Comparison of ENCODE assay signal across 7 cellular contexts in genomic region chr9:35665471-35665818, GRCh38. TPM values are rescaled to one million over a fixed set of nuclear protein-coding genes. Genes with fewer than 3 reads are reported as not detected.
A peak's percentile ranks its signal among the peaks of the same experiment; 100 is the strongest.
DNase-seq lines count a peak whose midpoint lies in the region; ATAC-seq and TF ChIP-seq lines count a peak whose summit lies in the region.

No MANE protein-coding gene starts in this region.

- POLR2A ChIA-PET in HEK293 (lab: Yijun Ruan, JAX) = interaction anchor here (1.1 to 2.9 kb wide), 12 partner anchors 13 to 149 kb away, joined by 3 to 25 read pairs (median 6); partner anchors contain the start of genes CREB3, TLN1 and TPM2
- POLR2A ChIA-PET in WTC11 (lab: Charles Lee) = interaction anchor here (1.0 to 2.7 kb wide), 10 partner anchors 8 to 149 kb away, joined by 3 to 17 read pairs (median 4); partner anchors contain the start of genes CA9, HINT2 and TPM2

- H3K27me3 ChIP-seq in iPS DF 6.9 (ENCODE audit: control insufficient read depth, insufficient read depth, low read length) = no peaks in the 10 kb centered on the region
- no peaks in the 10 kb centered on the region for H3K27me3 ChIP-seq in spleen (replicated peaks in 1 of 7)

- no peak for ATAC-seq in WTC11
- ATAC-seq in GM19395 (IDR thresholded peaks at IDR 0.05; ENCODE audit: unreplicated experiment) = no peak

- peak overlapping the region; percentile 81 for H3K4me3 Mint-ChIP-seq in WTC11

- H3K27ac ChIP-seq in HEK293 (ENCODE audit: extremely low read depth, low read depth, low read length) (peak overlapping the region; percentile 64; the same call in 1 of the 2 replicates), iPS DF 6.9 (ENCODE audit: low read length) (no peak overlapping the region), spleen (peak overlapping the region in 6 of 8 donors; percentile 62 to 97 (median 78))

- no peaks in the 10 kb centered on the region; the same call in 1 of the 2 replicates for H3K27me3 Mint-ChIP-seq in WTC11 (ENCODE audit: low read depth)

- intact Hi-C loops in spleen (cut with DNase I; ENCODE audit: low total_unique reads) = loop anchor here (10.0 kb wide), 1 partner anchor 61 kb away; the partner anchor contains the start of gene TESK1

- H3K36me3 ChIP-seq in HEK293 (ENCODE audit: control insufficient read depth in 2 of 2, insufficient read depth in 1 of 2, low read length in 2 of 2) (peaks cover 5 to 35% of the 10 kb centered on the region in 2 experiments), iPS DF 6.9 (ENCODE audit: control insufficient read depth, insufficient read depth, low read length) (peaks cover 6% of the 10 kb centered on the region), spleen (peaks cover 0 to 23% (median 9%) of the 10 kb centered on the region in 6 donors)

- H3K36me3 Mint-ChIP-seq in WTC11 = peaks cover 27% of the 10 kb centered on the region

- H3K9me3 ChIP-seq in HEK293 (ENCODE audit: control insufficient read depth, insufficient read depth, low read depth, low read length) (no peaks in the 10 kb centered on the region), iPS DF 6.9 (ENCODE audit: control insufficient read depth, insufficient read depth, low read length) (no peaks in the 10 kb centered on the region), spleen (no peaks in the 10 kb centered on the region)

- H3K4me1 ChIP-seq in HEK293 (ENCODE audit: control insufficient read depth, insufficient read depth, low read length) (no peaks in the 10 kb centered on the region), iPS DF 6.9 (ENCODE audit: control insufficient read depth, insufficient read depth, low read length) (no peaks in the 10 kb centered on the region), spleen (peaks cover 20 to 64% (median 52%) of the 10 kb centered on the region in 6 donors)

- H3K4me3 ChIP-seq in HEK293 (ENCODE audit: low read depth, low read length) (peak overlapping the region; percentile 75), iPS DF 6.9 (ENCODE audit: low read length) (peak overlapping the region; percentile 60; the same call in 1 of the 2 replicates), spleen (peak overlapping the region; percentile 34 to 81 (median 58))

- TF ChIP-seq POLR2A in spleen (IDR thresholded peaks at IDR 0.05) = no peak

- TF ChIP-seq CTCF in HEK293 (tag by site-specific recombination; IDR thresholded peaks at IDR 0.05) = no peak
- TF ChIP-seq CTCF in WTC11 (IDR thresholded peaks at IDR 0.05) = no peak
- TF ChIP-seq CTCF in spleen (IDR thresholded peaks at IDR 0.05 in 8 of 11, conservative IDR thresholded peaks at IDR 0.05 in 3 of 11) = no peak

- CTCF ChIA-PET in HEK293 (lab: Yijun Ruan, JAX) (interaction anchor here (0.6 to 14.5 kb wide), 8 partner anchors 10 to 296 kb away, joined by 3 to 157 read pairs (median 5); partner anchors contain the start of gene TPM2), WTC11 (lab: Charles Lee) (interaction anchor here (0.8 to 10.2 kb wide), 18 partner anchors 9 to 217 kb away, joined by 3 to 127 read pairs (median 12); partner anchors contain the start of genes CREB3, GBA2, RGP1 and TESK1)

- WGBS in iPS DF 6.9 (ENCODE audit: insufficient coverage, insufficient read length) = 100% methylated on average over 2 of the region's 5 CpGs
- WGBS in spleen, 5 donors = 17 to 23% (median 21%) methylated on average over 5 of the region's 5 CpGs

- peaks cover 7% of the 10 kb centered on the region for H3K9me3 Mint-ChIP-seq in WTC11

- peak overlapping the region; percentile 71; the same call in 1 of the 2 replicates for H3K27ac Mint-ChIP-seq in WTC11

- H3K4me1 Mint-ChIP-seq in WTC11 = peaks cover 24% of the 10 kb centered on the region

- no peak for DNase-seq in WTC11 (ENCODE audit: low spot score)
- DNase-seq in iPS DF 6.9 (ENCODE audit: low read depth, low spot score) = no peak
- no peak for DNase-seq in spleen
- no peak for DNase-seq in effector CD4-positive, alpha-beta T cell
- DNase-seq in NCI-H2227 (lab: John Stamatoyannopoulos, UW; ENCODE audit: unreplicated experiment) = no peak

TF ChIP-seq in HEK293, 187 proteins besides CTCF, POLR2A, EP300 and RAD21:
- TF ChIP-seq ZNF335 (tag by site-specific recombination; conservative IDR thresholded peaks at IDR 0.05) = 0 out of 2 replicates have a peak, but pooled peaks have one; percentile 19
- no peak for TF ChIP-seq ZBTB7A (tag by site-specific recombination; IDR thresholded peaks at IDR 0.05; ENCODE audit: low read depth)
- TF ChIP-seq ZNF548 (tag by site-specific recombination; IDR thresholded peaks at IDR 0.05) = no peak
TF ChIP-seq in HEK293: peak in this region for 1.

TF ChIP-seq in WTC11, 78 proteins besides CTCF, POLR2A, EP300 and RAD21 (continues in another document):
- TF ChIP-seq NR2C2 (CRISPR knock-in tag; IDR thresholded peaks at IDR 0.05) = no peak
- no peak for TF ChIP-seq USF1 (CRISPR knock-in tag; IDR thresholded peaks at IDR 0.05)
- TF ChIP-seq, protein P1, sequence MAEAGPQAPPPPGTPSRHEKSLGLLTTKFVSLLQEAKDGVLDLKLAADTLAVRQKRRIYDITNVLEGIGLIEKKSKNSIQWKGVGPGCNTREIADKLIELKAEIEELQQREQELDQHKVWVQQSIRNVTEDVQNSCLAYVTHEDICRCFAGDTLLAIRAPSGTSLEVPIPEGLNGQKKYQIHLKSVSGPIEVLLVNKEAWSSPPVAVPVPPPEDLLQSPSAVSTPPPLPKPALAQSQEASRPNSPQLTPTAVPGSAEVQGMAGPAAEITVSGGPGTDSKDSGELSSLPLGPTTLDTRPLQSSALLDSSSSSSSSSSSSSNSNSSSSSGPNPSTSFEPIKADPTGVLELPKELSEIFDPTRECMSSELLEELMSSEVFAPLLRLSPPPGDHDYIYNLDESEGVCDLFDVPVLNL (CRISPR knock-in tag; IDR thresholded peaks at IDR 0.05; ENCODE audit: borderline replicate concordance, low read depth) = no peak
- TF ChIP-seq ZNF671 (CRISPR knock-in tag; IDR thresholded peaks at IDR 0.05) = no peak
- no peak for TF ChIP-seq E2F1 (CRISPR knock-in tag; IDR thresholded peaks at IDR 0.05)
- no peak for TF ChIP-seq ZNF317 (CRISPR knock-in tag; IDR thresholded peaks at IDR 0.05; ENCODE audit: borderline replicate concordance, low read depth)
- TF ChIP-seq NR1H2 (CRISPR knock-in tag; IDR thresholded peaks at IDR 0.05) = no peak
- no peak for TF ChIP-seq RELA (CRISPR knock-in tag; IDR thresholded peaks at IDR 0.05; ENCODE audit: borderline replicate concordance)
- TF ChIP-seq AFF4 (CRISPR knock-in tag; IDR thresholded peaks at IDR 0.05; ENCODE audit: borderline replicate concordance) = no peak
- no peak for TF ChIP-seq ZNF121 (CRISPR knock-in tag; IDR thresholded peaks at IDR 0.05)

RNA-seq across cellular contexts. Expression of gene ARHGEF39, which starts 0.5 kb away (rescaled TPM):
- total RNA-seq in WTC11 (2021) = 23.8 to 26.6 TPM (median 26.5 TPM) in 3 replicates
- total RNA-seq in spleen = 1 to 10 TPM in 6 of 7 donors, under 1 TPM in 1; 0.95 to 2.8 (median 1.4) TPM
- polyA plus RNA-seq in spleen = 1 to 10 TPM in 2 of 3 donors, under 1 TPM in 1; 0.89 to 2.9 (median 1.1) TPM

RNA-seq across cellular contexts. Expression of gene CCDC107, which starts 7.4 kb away (rescaled TPM):
- 10.8 to 14.7 TPM (median 14.1 TPM) in 3 replicates for total RNA-seq in WTC11 (2021)
- total RNA-seq in spleen = 10 to 100 TPM; 14.4 to 24.2 (median 20.8) TPM
- 10 to 100 TPM; 35.3 to 46.9 (median 37.0) TPM for polyA plus RNA-seq in spleen

RNA-seq across cellular contexts. Expression of gene RMRP, which starts 7.6 kb away (rescaled TPM):
- total RNA-seq in WTC11 (2021) (23,577 to 25,958 TPM (median 25,042 TPM) in 3 replicates), spleen (over 10,000 TPM in 5 of 7 donors, 1,000 to 10,000 TPM in 2; 5,541 to 28,996 (median 23,209) TPM)
- polyA plus RNA-seq in spleen = 100 to 1,000 TPM in 1 of 3 donors, 10 to 100 TPM in 1, not detected in 1; 42.1 to 285 TPM

RNA-seq across cellular contexts. Expression of gene CA9, which starts 8.3 kb away (rescaled TPM):
- total RNA-seq in WTC11 (2021) = 1.0 to 2.1 TPM (median 1.4 TPM) in 3 replicates
- total RNA-seq in spleen = not detected
- polyA plus RNA-seq in spleen = under 1 TPM in 2 of 3 donors, not detected in 1; 0.26 to 0.30 TPM

RNA-seq across cellular contexts. Expression of gene SIT1, which starts 14.7 kb away (rescaled TPM):
- total RNA-seq in WTC11 (2021) = 4.1 to 7.2 TPM (median 5.4 TPM) in 3 replicates
- total RNA-seq in spleen = 10 to 100 TPM; 24.2 to 44.9 (median 27.5) TPM
- 10 to 100 TPM; 71.7 to 82.7 (median 82.7) TPM for polyA plus RNA-seq in spleen
